ENCODE assay signal across 2 cellular contexts in the genomic region with DNA sequence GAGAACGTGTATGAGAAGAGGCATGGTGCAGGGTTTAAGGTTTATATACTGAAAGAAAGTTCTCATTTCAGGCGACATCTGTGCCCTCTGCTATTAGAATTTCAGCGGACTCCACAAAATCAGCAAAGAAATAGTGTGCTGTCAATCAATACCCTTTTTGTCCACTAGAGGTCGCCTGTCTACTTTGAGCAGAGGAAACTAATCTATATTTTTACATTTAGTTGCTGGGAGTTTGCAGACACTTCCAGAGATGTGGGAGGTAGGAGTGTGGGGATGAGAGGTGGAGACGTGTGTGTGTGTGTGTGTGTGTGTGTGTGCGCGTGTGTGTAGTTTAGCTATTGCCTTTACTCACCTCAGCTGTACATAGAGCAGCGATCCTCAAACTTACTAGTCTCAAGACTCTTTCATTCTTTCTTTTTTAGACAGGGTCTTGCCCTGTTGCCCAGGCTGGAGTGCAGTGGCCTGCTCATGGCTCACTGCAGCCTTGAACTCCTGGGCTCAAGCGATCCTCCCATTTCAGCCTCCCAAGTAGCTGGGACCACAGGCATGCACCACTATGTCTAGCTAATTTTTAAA.
A peak's percentile ranks its signal among the peaks of the same experiment; 100 is the strongest.
TF ChIP-seq lines count a peak whose summit lies in the region.

No MANE protein-coding gene starts in this region.

TF ChIP-seq in Ishikawa, 13 proteins besides CTCF, POLR2A, EP300 and RAD21:
- no peak for TF ChIP-seq EGR1 (IDR thresholded peaks at IDR 0.05)
- TF ChIP-seq, protein P1, sequence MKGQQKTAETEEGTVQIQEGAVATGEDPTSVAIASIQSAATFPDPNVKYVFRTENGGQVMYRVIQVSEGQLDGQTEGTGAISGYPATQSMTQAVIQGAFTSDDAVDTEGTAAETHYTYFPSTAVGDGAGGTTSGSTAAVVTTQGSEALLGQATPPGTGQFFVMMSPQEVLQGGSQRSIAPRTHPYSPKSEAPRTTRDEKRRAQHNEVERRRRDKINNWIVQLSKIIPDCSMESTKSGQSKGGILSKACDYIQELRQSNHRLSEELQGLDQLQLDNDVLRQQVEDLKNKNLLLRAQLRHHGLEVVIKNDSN (IDR thresholded peaks at IDR 0.05): no peak

TF ChIP-seq in HepG2, 621 proteins besides CTCF, POLR2A, EP300 and RAD21:
- TF ChIP-seq STAG1 (CRISPR knock-in tag; IDR thresholded peaks at IDR 0.05): peak; percentile 58
- TF ChIP-seq NPAS2 (CRISPR knock-in tag; IDR thresholded peaks at IDR 0.05; ENCODE audit: borderline replicate concordance): no peak
- no peak for TF ChIP-seq TSC22D2 (CRISPR knock-in tag; IDR thresholded peaks at IDR 0.05; ENCODE audit: borderline replicate concordance)
- peak; percentile 20 for TF ChIP-seq XRCC5 (optimal IDR thresholded peaks at IDR 0.05; ENCODE audit: low read length)
- no peak for TF ChIP-seq ZBTB21 (CRISPR knock-in tag; IDR thresholded peaks at IDR 0.05)
- no peak for TF ChIP-seq RFXAP (CRISPR knock-in tag; IDR thresholded peaks at IDR 0.05; ENCODE audit: borderline replicate concordance)
- no peak for TF ChIP-seq SRF (IDR thresholded peaks at IDR 0.05; ENCODE audit: low read depth, low read length)
- no peak for TF ChIP-seq ZNF256 (CRISPR knock-in tag; conservative IDR thresholded peaks at IDR 0.05)
- TF ChIP-seq, protein P2, sequence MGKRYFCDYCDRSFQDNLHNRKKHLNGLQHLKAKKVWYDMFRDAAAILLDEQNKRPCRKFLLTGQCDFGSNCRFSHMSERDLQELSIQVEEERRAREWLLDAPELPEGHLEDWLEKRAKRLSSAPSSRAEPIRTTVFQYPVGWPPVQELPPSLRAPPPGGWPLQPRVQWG (CRISPR knock-in tag; IDR thresholded peaks at IDR 0.05; ENCODE audit: borderline replicate concordance, low read depth): no peak
- TF ChIP-seq, protein P3, sequence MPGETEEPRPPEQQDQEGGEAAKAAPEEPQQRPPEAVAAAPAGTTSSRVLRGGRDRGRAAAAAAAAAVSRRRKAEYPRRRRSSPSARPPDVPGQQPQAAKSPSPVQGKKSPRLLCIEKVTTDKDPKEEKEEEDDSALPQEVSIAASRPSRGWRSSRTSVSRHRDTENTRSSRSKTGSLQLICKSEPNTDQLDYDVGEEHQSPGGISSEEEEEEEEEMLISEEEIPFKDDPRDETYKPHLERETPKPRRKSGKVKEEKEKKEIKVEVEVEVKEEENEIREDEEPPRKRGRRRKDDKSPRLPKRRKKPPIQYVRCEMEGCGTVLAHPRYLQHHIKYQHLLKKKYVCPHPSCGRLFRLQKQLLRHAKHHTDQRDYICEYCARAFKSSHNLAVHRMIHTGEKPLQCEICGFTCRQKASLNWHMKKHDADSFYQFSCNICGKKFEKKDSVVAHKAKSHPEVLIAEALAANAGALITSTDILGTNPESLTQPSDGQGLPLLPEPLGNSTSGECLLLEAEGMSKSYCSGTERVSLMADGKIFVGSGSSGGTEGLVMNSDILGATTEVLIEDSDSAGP (CRISPR knock-in tag; IDR thresholded peaks at IDR 0.05; ENCODE audit: borderline replicate concordance): no peak
- TF ChIP-seq, protein P4, sequence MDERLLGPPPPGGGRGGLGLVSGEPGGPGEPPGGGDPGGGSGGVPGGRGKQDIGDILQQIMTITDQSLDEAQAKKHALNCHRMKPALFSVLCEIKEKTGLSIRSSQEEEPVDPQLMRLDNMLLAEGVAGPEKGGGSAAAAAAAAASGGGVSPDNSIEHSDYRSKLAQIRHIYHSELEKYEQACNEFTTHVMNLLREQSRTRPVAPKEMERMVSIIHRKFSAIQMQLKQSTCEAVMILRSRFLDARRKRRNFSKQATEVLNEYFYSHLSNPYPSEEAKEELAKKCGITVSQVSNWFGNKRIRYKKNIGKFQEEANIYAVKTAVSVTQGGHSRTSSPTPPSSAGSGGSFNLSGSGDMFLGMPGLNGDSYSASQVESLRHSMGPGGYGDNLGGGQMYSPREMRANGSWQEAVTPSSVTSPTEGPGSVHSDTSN (CRISPR knock-in tag; IDR thresholded peaks at IDR 0.05): peak; percentile 74
- no peak for TF ChIP-seq YY1 (IDR thresholded peaks at IDR 0.05; ENCODE audit: insufficient read depth, insufficient replicate concordance, low read depth, low read length)
- peak; percentile 77 for TF ChIP-seq SMC3 (IDR thresholded peaks at IDR 0.05; ENCODE audit: low read length)
- no peak for TF ChIP-seq NCOA1 (CRISPR knock-in tag; IDR thresholded peaks at IDR 0.05)
- no peak for TF ChIP-seq ZNF629 (CRISPR knock-in tag; conservative IDR thresholded peaks at IDR 0.05)
